ENCODE assay signal across 10 cellular contexts in the genomic region with DNA sequence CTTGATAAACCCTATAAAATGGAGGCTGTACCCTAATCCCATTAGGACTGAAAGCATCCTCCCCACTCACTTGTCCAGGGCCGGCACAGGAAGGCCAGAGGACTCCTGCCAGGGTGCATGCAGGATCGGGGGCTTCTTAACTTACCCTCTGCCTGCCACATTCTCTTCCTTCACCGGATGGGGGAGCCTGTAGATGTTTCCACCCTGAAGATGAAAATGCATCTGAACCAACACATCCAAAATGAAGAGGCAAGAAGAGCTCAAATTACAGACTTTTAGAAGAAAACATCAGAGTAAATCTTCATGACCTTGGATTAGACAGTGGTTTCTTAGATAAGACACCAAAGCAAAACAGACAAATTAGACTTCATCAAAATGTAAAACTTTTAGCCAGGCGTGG. TPM values are rescaled to one million over a fixed set of nuclear protein-coding genes. Genes with fewer than 3 reads are reported as not detected.
DNase-seq lines count a peak whose midpoint lies in the region; TF ChIP-seq lines count a peak whose summit lies in the region.
"Had no signal": no experiment of that assay in that cellular context is flagged by ENCODE, and none has a peak within 500 bp of the region (broad histone marks: within the 10 kb centered on the region; RNA-seq: fewer than 3 reads in every experiment).

No MANE protein-coding gene starts in this region.

- H3K27me3 Mint-ChIP-seq in nephron (ENCODE audit: low read depth) (peaks cover 13% of the 10 kb centered on the region), glutamatergic neuron (ENCODE audit: unreplicated experiment) (no peaks in the 10 kb centered on the region)

- no peaks in the 10 kb centered on the region for H3K4me1 Mint-ChIP-seq in nephron
- H3K4me1 Mint-ChIP-seq in glutamatergic neuron (ENCODE audit: low read depth, unreplicated experiment) = no peaks in the 10 kb centered on the region

- no peak overlapping the region for H3K4me3 ChIP-seq in brain microvascular endothelial cell (ENCODE audit: low read depth, low read length)
- H3K4me3 ChIP-seq in breast epithelium = no peak overlapping the region

- peak; percentile 64 for DNase-seq in EH (ENCODE audit: low read depth)
- peak; percentile 32 for DNase-seq in LHCN-M2 (ENCODE audit: low read depth)
- peak; percentile 11 for DNase-seq in brain microvascular endothelial cell
- DNase-seq in cortex of kidney (lab: John Stamatoyannopoulos, UW) = no peak
- DNase-seq in NCI-H1694 (lab: John Stamatoyannopoulos, UW) = no peak
- no peak for DNase-seq in breast epithelium (ENCODE audit: low spot score in 2 of 2)
- DNase-seq in glutamatergic neuron = no peak
- DNase-seq: activated T-cell treated with anti-CD3 and anti-CD28 coated beads, Interleukin-2, amount 50 U/mL, for 1 hour; NCI-H774 had no signal

- H3K4me1 ChIP-seq in breast epithelium = no peaks in the 10 kb centered on the region

- intact Hi-C loops in breast epithelium (cut with DNase I; ENCODE audit: low total_unique reads) = no loop called here

- H3K36me3 Mint-ChIP-seq in nephron (ENCODE audit: low read depth) (no peaks in the 10 kb centered on the region), glutamatergic neuron (ENCODE audit: unreplicated experiment) (no peaks in the 10 kb centered on the region)

- H3K27ac ChIP-seq in brain microvascular endothelial cell (no peak overlapping the region), breast epithelium (no peak overlapping the region)

- in situ Hi-C loops in brain microvascular endothelial cell (cut with HindIII; ENCODE audit: low pct_ligation_motif_present, low sequenced_read_pairs) = no loop called here

- H3K4me3 Mint-ChIP-seq in nephron (no peak overlapping the region), glutamatergic neuron (ENCODE audit: unreplicated experiment) (no peak overlapping the region)

- no peaks in the 10 kb centered on the region for H3K9me3 ChIP-seq in breast epithelium

- H3K9me3 Mint-ChIP-seq in nephron (no peaks in the 10 kb centered on the region), glutamatergic neuron (ENCODE audit: unreplicated experiment) (no peaks in the 10 kb centered on the region)

- peak; percentile 67 for TF ChIP-seq CTCF in brain microvascular endothelial cell (IDR thresholded peaks at IDR 0.05; ENCODE audit: low read depth, low read length, missing control alignments)
- peak; percentile 11 to 24 (median 18) for TF ChIP-seq CTCF in nephron (IDR thresholded peaks at IDR 0.05; ENCODE audit: unreplicated experiment in 3 of 3)
- no peak for TF ChIP-seq CTCF in breast epithelium (IDR thresholded peaks at IDR 0.05)
- TF ChIP-seq CTCF in glutamatergic neuron (IDR thresholded peaks at IDR 0.05; ENCODE audit: partially characterized antibody, unreplicated experiment) = no peak

- peaks cover 5% of the 10 kb centered on the region for H3K27me3 ChIP-seq in brain microvascular endothelial cell (replicated peaks)
- peaks cover 0 to 11% of the 10 kb centered on the region in 2 donors for H3K27me3 ChIP-seq in breast epithelium

- no peak for TF ChIP-seq POLR2A in breast epithelium (IDR thresholded peaks at IDR 0.05)

- H3K27ac Mint-ChIP-seq in nephron (peak overlapping the region in 2 of 3 experiments; percentile 25 to 57), glutamatergic neuron (ENCODE audit: unreplicated experiment) (no peak overlapping the region)

- no peaks in the 10 kb centered on the region for H3K36me3 ChIP-seq in brain microvascular endothelial cell (replicated peaks)
- no peaks in the 10 kb centered on the region for H3K36me3 ChIP-seq in breast epithelium

RNA-seq across cellular contexts. Expression of a gene that starts 25.9 kb away (rescaled TPM):
- 153 and 242 TPM in 2 replicates for total RNA-seq in LHCN-M2 (2014; rRNA removed)
- 130 TPM for polyA plus RNA-seq in LHCN-M2 (2012)
- 100 to 1,000 TPM in 1 of 3 donors, 10 to 100 TPM in 2; 82.4 to 117 (median 96.0) TPM for total RNA-seq in breast epithelium
- 262 TPM for total RNA-seq in glutamatergic neuron (ENCODE audit: unreplicated experiment)

RNA-seq across cellular contexts. Expression of a gene that starts 32.2 kb away (rescaled TPM):
- total RNA-seq in LHCN-M2 (2014; rRNA removed) = not detected in 2 replicates
- not detected for polyA plus RNA-seq in LHCN-M2 (2012)
- 1 to 10 TPM in 1 of 3 donors, under 1 TPM in 1, not detected in 1; 0.15 to 1.4 TPM for total RNA-seq in breast epithelium
- not detected for total RNA-seq in glutamatergic neuron (ENCODE audit: unreplicated experiment)

RNA-seq across cellular contexts. Expression of a gene that starts 56.7 kb away (rescaled TPM):
- 8.4 and 8.5 TPM in 2 replicates for total RNA-seq in LHCN-M2 (2014; rRNA removed)
- polyA plus RNA-seq in LHCN-M2 (2012) = 11.0 TPM
- total RNA-seq in breast epithelium = 1 to 10 TPM; 4.6 to 6.6 (median 6.3) TPM
- 51.2 TPM for total RNA-seq in glutamatergic neuron (ENCODE audit: unreplicated experiment)

Comparison
In these comparisons a context has a peak if more than half of its experiments do, and no peak if none do; other contexts are left out.
1. DNase-seq: peak in EH (single experiment), LHCN-M2 (single experiment) and brain microvascular endothelial cell (single experiment); none in cortex of kidney (single experiment), NCI-H1694 (single experiment), breast epithelium (0 of 2) and glutamatergic neuron (single experiment).
2. CTCF ChIP-seq: peak in brain microvascular endothelial cell (single experiment) and nephron (3 of 3); none in breast epithelium (0 of 3) and glutamatergic neuron (single experiment).